Comparison of ENCODE assay signal across 17 cellular contexts in genomic region chr17:22694362-22695227, GRCh38.
DNase-seq lines count a peak whose midpoint lies in the region; TF ChIP-seq lines count a peak whose summit lies in the region.
"Had no signal": no experiment of that assay in that cellular context is flagged by ENCODE, and none has a peak within 500 bp of the region (broad histone marks: within the 10 kb centered on the region; RNA-seq: fewer than 3 reads in every experiment).

No MANE protein-coding gene starts in this region.

- H3K9me3 ChIP-seq in A673 (ENCODE audit: low read depth, low read length, poor library complexity, severe bottlenecking) (peaks cover 46% of the 10 kb centered on the region), ES-I3 (ENCODE audit: control insufficient read depth, insufficient read depth, low read length) (no peaks in the 10 kb centered on the region)

- no peaks in the 10 kb centered on the region for H3K4me1 Mint-ChIP-seq in endothelial cell (ENCODE audit: unreplicated experiment)
- H3K4me1 Mint-ChIP-seq in activated naive CD8-positive, alpha-beta T cell treated with anti-CD3 and anti-CD28 coated beads for 36 hours: no peaks in the 10 kb centered on the region
- H3K4me1 Mint-ChIP-seq in activated CD4-positive, alpha-beta memory T cell treated with anti-CD3 and anti-CD28 coated beads, Interleukin-2, amount 10 ng/mL, durations not matched to agents 7 days and 5 days: no peaks in the 10 kb centered on the region
- H3K4me1 Mint-ChIP-seq: immature natural killer cell; stimulated activated effector memory CD8-positive, alpha-beta T cell treated with anti-CD3 and anti-CD28 coated beads, Interleukin-12 subunit alpha, Interleukin-12 subunit beta, amount 100 ng/mL, for 72 hours had no signal

- peak overlapping the region; percentile 59; the same call in 1 of the 2 replicates for H3K9ac ChIP-seq in ES-I3 (ENCODE audit: low read depth, low read length)

- H3K36me3 Mint-ChIP-seq in endothelial cell (ENCODE audit: low read depth, unreplicated experiment): peaks cover 10% of the 10 kb centered on the region
- H3K36me3 Mint-ChIP-seq in activated naive CD8-positive, alpha-beta T cell treated with anti-CD3 and anti-CD28 coated beads for 36 hours: peaks cover 1% of the 10 kb centered on the region
- no peaks in the 10 kb centered on the region for H3K36me3 Mint-ChIP-seq in activated CD4-positive, alpha-beta memory T cell treated with anti-CD3 and anti-CD28 coated beads, Interleukin-2, amount 10 ng/mL, durations not matched to agents 7 days and 5 days (ENCODE audit: low read depth)
- H3K36me3 Mint-ChIP-seq: stimulated activated effector memory CD8-positive, alpha-beta T cell treated with anti-CD3 and anti-CD28 coated beads, Interleukin-12 subunit alpha, Interleukin-12 subunit beta, amount 100 ng/mL, for 72 hours had no signal

- POLR2A ChIA-PET in A673 (lab: Charles Lee; ENCODE audit: low non-redundant PET): no interaction called here
- POLR2A ChIA-PET in activated CD4-positive, alpha-beta memory T cell treated with anti-CD3 and anti-CD28 coated beads, Interleukin-2, amount 10 ng/mL, durations not matched to agents 7 days and 5 days (lab: Charles Lee): no interaction called here

- no peak overlapping the region for H3K27ac Mint-ChIP-seq in endothelial cell (ENCODE audit: unreplicated experiment)
- no peak overlapping the region for H3K27ac Mint-ChIP-seq in activated naive CD8-positive, alpha-beta T cell treated with anti-CD3 and anti-CD28 coated beads for 36 hours
- no peak overlapping the region for H3K27ac Mint-ChIP-seq in activated CD4-positive, alpha-beta memory T cell treated with anti-CD3 and anti-CD28 coated beads, Interleukin-2, amount 10 ng/mL, durations not matched to agents 7 days and 5 days
- H3K27ac Mint-ChIP-seq: activated T-cell treated with anti-CD3 and anti-CD28 coated beads, Interleukin-2, amount 50 U/mL, for 24 hours; immature natural killer cell; stimulated activated effector memory CD8-positive, alpha-beta T cell treated with anti-CD3 and anti-CD28 coated beads, Interleukin-12 subunit alpha, Interleukin-12 subunit beta, amount 100 ng/mL, for 72 hours had no signal

- CTCF ChIA-PET in A673 (lab: Charles Lee): no interaction called here
- CTCF ChIA-PET in activated CD4-positive, alpha-beta memory T cell treated with anti-CD3 and anti-CD28 coated beads, Interleukin-2, amount 10 ng/mL, durations not matched to agents 7 days and 5 days (lab: Charles Lee): no interaction called here

- DNase-seq in A673 (ENCODE audit: low spot score) (no peak), NCI-H1694 treated with DMSO at 0.1 percent for 48 hours (lab: John Stamatoyannopoulos, UW) (peak; percentile 18), endothelial cell (ENCODE audit: low spot score) (no peak), NCI-H524 treated with DMSO at 0.1 percent for 48 hours (lab: John Stamatoyannopoulos, UW) (no peak), NCI-H1417 treated with DMSO at 0.1 percent for 48 hours (lab: John Stamatoyannopoulos, UW) (no peak)
- no peak for DNase-seq in activated naive CD8-positive, alpha-beta T cell treated with anti-CD3 and anti-CD28 coated beads for 36 hours
- no peak for DNase-seq in activated CD4-positive, alpha-beta memory T cell treated with anti-CD3 and anti-CD28 coated beads, Interleukin-2, amount 10 ng/mL, durations not matched to agents 7 days and 5 days
- DNase-seq: activated T-cell treated with anti-CD3 and anti-CD28 coated beads, Interleukin-2, amount 50 U/mL, for 24 hours; amniotic stem cell; immature natural killer cell; mucosa of descending colon; NCI-H526 treated with DMSO at 0.1 percent for 48 hours; stimulated activated CD4-positive, alpha-beta T cell treated with anti-CD3 and anti-CD28 coated beads, Interleukin-2, amount 100 ng/mL, for 24 hours had no signal

- H3K27me3 Mint-ChIP-seq in endothelial cell (ENCODE audit: unreplicated experiment): peaks cover 15% of the 10 kb centered on the region
- no peaks in the 10 kb centered on the region for H3K27me3 Mint-ChIP-seq in activated naive CD8-positive, alpha-beta T cell treated with anti-CD3 and anti-CD28 coated beads for 36 hours
- H3K27me3 Mint-ChIP-seq in activated CD4-positive, alpha-beta memory T cell treated with anti-CD3 and anti-CD28 coated beads, Interleukin-2, amount 10 ng/mL, durations not matched to agents 7 days and 5 days: no peaks in the 10 kb centered on the region
- H3K27me3 Mint-ChIP-seq: activated T-cell treated with anti-CD3 and anti-CD28 coated beads, Interleukin-2, amount 50 U/mL, for 24 hours had no signal

- no peaks in the 10 kb centered on the region for H3K27me3 ChIP-seq in A673 (replicated peaks; ENCODE audit: insufficient read depth, low read depth, low read length, poor library complexity)
- H3K27me3 ChIP-seq: SJSA1 had no signal

- H3K4me1 ChIP-seq in A673 (ENCODE audit: insufficient read depth, low read length, poor library complexity, severe bottlenecking) (no peaks in the 10 kb centered on the region), ES-I3 (ENCODE audit: insufficient read depth, low read length) (no peaks in the 10 kb centered on the region)
- H3K4me1 ChIP-seq: SJSA1 had no signal

- no peak overlapping the region for H3K27ac ChIP-seq in A673 (ENCODE audit: low read depth, low read length, poor library complexity, severe bottlenecking)
- H3K27ac ChIP-seq: SJSA1, VCaP had no signal

- no peak overlapping the region for H3K4me3 ChIP-seq in A673 (ENCODE audit: low read depth, low read length, poor library complexity, severe bottlenecking)
- H3K4me3 ChIP-seq: mucosa of descending colon, SJSA1 had no signal

- no TSS peak for BruUV-seq in A673 (replicated peaks; lab: Mats Ljungman, UMichigan)

- TF ChIP-seq CTCF in A673 (conservative IDR thresholded peaks at IDR 0.05; ENCODE audit: low read depth, low read length) (peak; percentile 30), endothelial cell (IDR thresholded peaks at IDR 0.05; ENCODE audit: unreplicated experiment) (peak; percentile 36)

- no peaks in the 10 kb centered on the region for H3K36me3 ChIP-seq in A673 (ENCODE audit: insufficient read depth, low read length, poor library complexity, severe bottlenecking)
- no peaks in the 10 kb centered on the region for H3K36me3 ChIP-seq in ES-I3 (ENCODE audit: insufficient read depth, low read length)
- H3K36me3 ChIP-seq: SJSA1 had no signal

- intact Hi-C loops in A673 (cut with micrococcal nuclease; ENCODE audit: unreplicated experiment): no loop called here

- peaks cover 40% of the 10 kb centered on the region for H3K9me3 Mint-ChIP-seq in endothelial cell (ENCODE audit: unreplicated experiment)
- peaks cover 29% of the 10 kb centered on the region for H3K9me3 Mint-ChIP-seq in activated naive CD8-positive, alpha-beta T cell treated with anti-CD3 and anti-CD28 coated beads for 36 hours
- H3K9me3 Mint-ChIP-seq in activated CD4-positive, alpha-beta memory T cell treated with anti-CD3 and anti-CD28 coated beads, Interleukin-2, amount 10 ng/mL, durations not matched to agents 7 days and 5 days: peaks cover 55% of the 10 kb centered on the region

- no peak overlapping the region for H3K4me3 Mint-ChIP-seq in endothelial cell (ENCODE audit: unreplicated experiment)
- H3K4me3 Mint-ChIP-seq in activated naive CD8-positive, alpha-beta T cell treated with anti-CD3 and anti-CD28 coated beads for 36 hours: no peak overlapping the region
- no peak overlapping the region for H3K4me3 Mint-ChIP-seq in activated CD4-positive, alpha-beta memory T cell treated with anti-CD3 and anti-CD28 coated beads, Interleukin-2, amount 10 ng/mL, durations not matched to agents 7 days and 5 days
- H3K4me3 Mint-ChIP-seq: activated T-cell treated with anti-CD3 and anti-CD28 coated beads, Interleukin-2, amount 50 U/mL, for 24 hours; immature natural killer cell; stimulated activated effector memory CD8-positive, alpha-beta T cell treated with anti-CD3 and anti-CD28 coated beads, Interleukin-12 subunit alpha, Interleukin-12 subunit beta, amount 100 ng/mL, for 72 hours had no signal
